In genomic region chr16:56337131-56337857, GRCh38 we compare ENCODE assay signal across 19 cellular contexts.
A peak's percentile ranks its signal among the peaks of the same experiment; 100 is the strongest.
DNase-seq lines count a peak whose midpoint lies in the region; ATAC-seq and TF ChIP-seq lines count a peak whose summit lies in the region.
"Had no signal": no experiment of that assay in that cellular context is flagged by ENCODE, and none has a peak within 500 bp of the region (broad histone marks: within the 10 kb centered on the region; RNA-seq: fewer than 3 reads in every experiment).

No MANE protein-coding gene starts in this region.

- no peaks in the 10 kb centered on the region for H3K9me3 ChIP-seq in right atrium auricular region
- no peaks in the 10 kb centered on the region for H3K9me3 ChIP-seq in prostate gland
- H3K9me3 ChIP-seq: SJSA1 had no signal

- H3K36me3 ChIP-seq in right atrium auricular region (peaks cover 28% of the 10 kb centered on the region), prostate gland (no peaks in the 10 kb centered on the region)

- DNase-seq in NB4 (ENCODE audit: low read depth) (peak; percentile 48), cerebellum (ENCODE audit: low spot score) (peak; percentile 41), right atrium auricular region (ENCODE audit: low spot score) (no peak), NCI-H524 treated with DMSO at 0.1 percent for 48 hours (lab: John Stamatoyannopoulos, UW) (no peak), SHP77 treated with DMSO at 0.1 percent for 48 hours (lab: John Stamatoyannopoulos, UW) (no peak), prostate gland (ENCODE audit: low spot score) (no peak)
- DNase-seq in stimulated activated effector memory CD8-positive, alpha-beta T cell treated with anti-CD3 and anti-CD28 coated beads, Interleukin-12 subunit alpha, Interleukin-12 subunit beta, amount 100 ng/mL, for 72 hours (ENCODE audit: low spot score in 2 of 2): no peak
- DNase-seq: DMS 273 treated with DMSO at 0.1 percent for 48 hours, DND-41, MV-4-11, NCI-H1417, NCI-H1930, NCI-H226, NCI-H524, PC-9 had no signal

- TF ChIP-seq POLR2A in NB4 (IDR thresholded peaks at IDR 0.05; ENCODE audit: extremely low read depth, insufficient read length) (no peak), prostate gland (IDR thresholded peaks at IDR 0.05) (no peak)

- peak overlapping the region; percentile 77 to 78 for H3K27ac ChIP-seq in right atrium auricular region
- H3K27ac ChIP-seq in prostate gland: no peak overlapping the region
- H3K27ac ChIP-seq: KMS-11, PC-9, RWPE1, SJSA1 had no signal

- no peaks in the 10 kb centered on the region for H3K27me3 ChIP-seq in right atrium auricular region
- no peaks in the 10 kb centered on the region for H3K27me3 ChIP-seq in prostate gland (replicated peaks; ENCODE audit: insufficient read depth)
- H3K27me3 ChIP-seq: SJSA1 had no signal

- no peaks in the 10 kb centered on the region for H3K9me3 Mint-ChIP-seq in stimulated activated effector memory CD8-positive, alpha-beta T cell treated with anti-CD3 and anti-CD28 coated beads, Interleukin-12 subunit alpha, Interleukin-12 subunit beta, amount 100 ng/mL, for 72 hours
- H3K9me3 Mint-ChIP-seq: CD14-positive monocyte had no signal

- WGBS in prostate gland: 91% methylated on average over 10 of the region's 11 CpGs

- no peaks in the 10 kb centered on the region for H3K36me3 Mint-ChIP-seq in stimulated activated effector memory CD8-positive, alpha-beta T cell treated with anti-CD3 and anti-CD28 coated beads, Interleukin-12 subunit alpha, Interleukin-12 subunit beta, amount 100 ng/mL, for 72 hours
- H3K36me3 Mint-ChIP-seq: CD14-positive monocyte had no signal

- intact Hi-C loops in prostate gland (cut with DNase I): no loop called here

- no peak for TF ChIP-seq CTCF in NB4 (IDR thresholded peaks at IDR 0.05; ENCODE audit: low read depth, low read length)
- TF ChIP-seq CTCF in right atrium auricular region (IDR thresholded peaks at IDR 0.05): no peak
- no peak for TF ChIP-seq CTCF in prostate gland (IDR thresholded peaks at IDR 0.05)

- H3K4me3 Mint-ChIP-seq in stimulated activated effector memory CD8-positive, alpha-beta T cell treated with anti-CD3 and anti-CD28 coated beads, Interleukin-12 subunit alpha, Interleukin-12 subunit beta, amount 100 ng/mL, for 72 hours: no peak overlapping the region
- H3K4me3 Mint-ChIP-seq: CD14-positive monocyte had no signal

- H3K4me1 ChIP-seq in right atrium auricular region (peaks cover 0 to 34% of the 10 kb centered on the region in 2 donors), prostate gland (replicated peaks) (no peaks in the 10 kb centered on the region)
- H3K4me1 ChIP-seq: SJSA1 had no signal

- H3K4me1 Mint-ChIP-seq in stimulated activated effector memory CD8-positive, alpha-beta T cell treated with anti-CD3 and anti-CD28 coated beads, Interleukin-12 subunit alpha, Interleukin-12 subunit beta, amount 100 ng/mL, for 72 hours: no peaks in the 10 kb centered on the region
- H3K4me1 Mint-ChIP-seq: CD14-positive monocyte had no signal

- H3K27ac Mint-ChIP-seq in stimulated activated effector memory CD8-positive, alpha-beta T cell treated with anti-CD3 and anti-CD28 coated beads, Interleukin-12 subunit alpha, Interleukin-12 subunit beta, amount 100 ng/mL, for 72 hours: peak overlapping the region; percentile 40

- no peak for ATAC-seq in stimulated activated effector memory CD8-positive, alpha-beta T cell treated with anti-CD3 and anti-CD28 coated beads, Interleukin-12 subunit alpha, Interleukin-12 subunit beta, amount 100 ng/mL, for 72 hours

- H3K4me3 ChIP-seq in NB4 (ENCODE audit: low read depth, low read length) (no peak overlapping the region), right atrium auricular region (no peak overlapping the region), prostate gland (no peak overlapping the region)
- H3K4me3 ChIP-seq: PC-9, SJSA1 had no signal

Comparison
In these comparisons a context has a peak if more than half of its experiments do, and no peak if none do; other contexts are left out.
1. DNase-seq: peak in NB4 (single experiment) and cerebellum (single experiment); none in right atrium auricular region (single experiment), stimulated activated effector memory CD8-positive, alpha-beta T cell treated with anti-CD3 and anti-CD28 coated beads, Interleukin-12 subunit alpha, Interleukin-12 subunit beta, amount 100 ng/mL, for 72 hours (0 of 2), NCI-H524 treated with DMSO at 0.1 percent for 48 hours (single experiment), SHP77 treated with DMSO at 0.1 percent for 48 hours (single experiment) and prostate gland (single experiment).
2. H3K27ac ChIP-seq: peak in right atrium auricular region (2 of 2); none in prostate gland (0 of 2).